ENCODE assay signal across 1 cellular context in genomic region chr16:56334761-56335160, GRCh38.
TF ChIP-seq lines count a peak whose summit lies in the region.

No MANE protein-coding gene starts in this region.

TF ChIP-seq in GM23338, 12 proteins besides CTCF, POLR2A, EP300 and RAD21 (continued from another document):
- TF ChIP-seq ZNF462 (CRISPR knock-in tag; IDR thresholded peaks at IDR 0.05): no peak
- TF ChIP-seq ZNF114 (CRISPR knock-in tag; IDR thresholded peaks at IDR 0.05): no peak
- no peak for TF ChIP-seq ZNF331 (CRISPR knock-in tag; IDR thresholded peaks at IDR 0.05; ENCODE audit: low read depth)
- TF ChIP-seq CREB1 (CRISPR knock-in tag; IDR thresholded peaks at IDR 0.05; ENCODE audit: low read depth): no peak
- TF ChIP-seq, protein P1, sequence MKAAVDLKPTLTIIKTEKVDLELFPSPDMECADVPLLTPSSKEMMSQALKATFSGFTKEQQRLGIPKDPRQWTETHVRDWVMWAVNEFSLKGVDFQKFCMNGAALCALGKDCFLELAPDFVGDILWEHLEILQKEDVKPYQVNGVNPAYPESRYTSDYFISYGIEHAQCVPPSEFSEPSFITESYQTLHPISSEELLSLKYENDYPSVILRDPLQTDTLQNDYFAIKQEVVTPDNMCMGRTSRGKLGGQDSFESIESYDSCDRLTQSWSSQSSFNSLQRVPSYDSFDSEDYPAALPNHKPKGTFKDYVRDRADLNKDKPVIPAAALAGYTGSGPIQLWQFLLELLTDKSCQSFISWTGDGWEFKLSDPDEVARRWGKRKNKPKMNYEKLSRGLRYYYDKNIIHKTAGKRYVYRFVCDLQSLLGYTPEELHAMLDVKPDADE (IDR thresholded peaks at IDR 0.05): no peak
- no peak for TF ChIP-seq STAT1 (IDR thresholded peaks at IDR 0.05; ENCODE audit: unreplicated experiment)
